Comparison of ENCODE assay signal across 8 cellular contexts in the genomic region with DNA sequence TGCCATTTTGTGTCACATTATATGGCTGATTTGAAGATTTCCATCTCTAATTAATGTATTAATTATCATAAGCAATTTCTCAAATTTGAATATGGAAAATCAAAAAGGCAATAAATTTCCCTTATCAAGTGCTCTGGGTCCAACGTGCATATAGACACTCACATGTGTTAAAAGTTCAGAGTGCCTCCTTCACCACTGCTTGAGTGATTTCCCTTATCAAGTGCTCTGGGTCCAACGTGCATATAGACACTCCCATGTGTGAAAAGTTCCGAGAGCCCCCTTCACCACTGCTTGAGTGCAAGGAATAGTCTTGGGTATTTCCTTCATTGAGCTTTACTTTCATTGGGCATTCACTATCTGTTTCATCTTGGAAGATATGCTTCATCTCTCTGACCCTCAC.
"Had no signal": no experiment of that assay in that cellular context is flagged by ENCODE, and none has a peak within 500 bp of the region (broad histone marks: within the 10 kb centered on the region; RNA-seq: fewer than 3 reads in every experiment).

No MANE protein-coding gene starts in this region.

- FAIRE-seq: G401.6, GM12878, GM12891, GM12892, GM18507, GM19239 had no signal

- H3K4me3 ChIP-seq: GM12878 had no signal

- DNase-seq: GDM1, GF-D8 had no signal
